Comparison of ENCODE assay signal across 15 cellular contexts in the genomic region with DNA sequence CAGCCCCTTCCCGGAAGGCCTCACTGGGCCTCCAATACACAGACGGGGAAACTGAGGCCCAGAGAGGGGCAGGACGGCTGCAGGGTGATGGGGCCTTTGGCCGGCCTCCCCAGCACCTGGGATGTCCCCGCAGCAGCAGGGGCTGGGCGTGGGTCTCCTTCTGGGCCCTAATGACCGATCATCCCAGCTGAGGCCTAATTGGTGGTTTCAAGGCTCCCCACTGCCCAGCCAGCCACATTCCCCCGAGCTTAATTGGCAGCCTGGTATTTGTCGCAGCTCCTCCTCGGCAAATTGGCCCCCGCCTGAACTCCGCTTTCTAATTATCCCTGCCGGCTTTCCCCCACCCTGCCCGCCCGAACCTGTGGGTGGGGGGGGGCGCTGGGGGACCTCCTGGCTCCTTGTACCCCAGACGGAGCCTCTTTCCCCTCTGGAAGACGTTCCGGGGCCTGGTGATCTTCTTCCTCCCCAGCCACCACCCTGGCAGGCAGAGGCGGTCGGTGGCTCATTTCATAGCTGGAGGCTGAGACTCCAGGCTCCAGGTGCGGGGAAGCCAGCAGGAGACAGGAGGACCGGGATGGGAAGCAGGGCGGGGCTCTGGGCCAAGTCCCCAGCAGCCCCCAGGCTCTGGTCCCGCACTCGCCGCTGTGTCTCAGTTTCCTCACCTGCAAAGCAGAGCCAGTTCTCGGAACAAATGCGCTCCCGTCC. TPM values are rescaled to one million over a fixed set of nuclear protein-coding genes. Genes with fewer than 3 reads are reported as not detected.
DNase-seq lines count a peak whose midpoint lies in the region; ATAC-seq and TF ChIP-seq lines count a peak whose summit lies in the region.
"Had no signal": no experiment of that assay in that cellular context is flagged by ENCODE, and none has a peak within 500 bp of the region (broad histone marks: within the 10 kb centered on the region; RNA-seq: fewer than 3 reads in every experiment).

No MANE protein-coding gene starts in this region.

- no peaks in the 10 kb centered on the region for H3K9me2 ChIP-seq in SK-N-SH

- H3K4me3 Mint-ChIP-seq in type B pancreatic cell: peak overlapping the region; percentile 52
- H3K4me3 Mint-ChIP-seq: activated naive CD4-positive, alpha-beta T cell treated with anti-CD3 and anti-CD28 coated beads, Interleukin-2, amount 10 ng/mL, durations not matched to agents 7 days and 5 days had no signal

- H3K79me2 ChIP-seq in SK-N-SH (ENCODE audit: insufficient read depth): no peaks in the 10 kb centered on the region

- DNase-seq in cardiac muscle cell (ENCODE audit: low read depth in 1 of 2, low spot score in 1 of 2) (peak; percentile 18 to 33), left ventricle myocardium superior (no peak), SK-N-SH (peak; percentile 82), iPS-NIHi7 (ENCODE audit: extremely low spot score) (peak; percentile 61), type B pancreatic cell (ENCODE audit: extremely low spot score, unreplicated experiment) (no peak), RPMI8226 (no peak), GDM1 (lab: John Stamatoyannopoulos, UW) (no peak)
- DNase-seq: activated naive CD4-positive, alpha-beta T cell treated with anti-CD3 and anti-CD28 coated beads, Interleukin-2, amount 10 ng/mL, durations not matched to agents 7 days and 5 days; DMS79 treated with DMSO at 0.1 percent for 48 hours; gastrocnemius medialis; NCI-H345 had no signal

- no peaks in the 10 kb centered on the region for H3K27me3 Mint-ChIP-seq in type B pancreatic cell
- H3K27me3 Mint-ChIP-seq: activated naive CD4-positive, alpha-beta T cell treated with anti-CD3 and anti-CD28 coated beads, Interleukin-2, amount 10 ng/mL, durations not matched to agents 7 days and 5 days had no signal

- no peak for TF ChIP-seq EP300 in SK-N-SH (IDR thresholded peaks at IDR 0.05; ENCODE audit: borderline replicate concordance in 1 of 2, low read depth in 1 of 2, low read length in 1 of 2)

- H3K36me3 ChIP-seq in cardiac muscle cell: no peaks in the 10 kb centered on the region
- peaks cover 0 to 2% of the 10 kb centered on the region in 2 experiments for H3K36me3 ChIP-seq in SK-N-SH (replicated peaks in 1 of 2; ENCODE audit: control insufficient read depth in 1 of 2, insufficient read depth in 2 of 2, low read length in 1 of 2)
- H3K36me3 ChIP-seq: gastrocnemius medialis had no signal

- no peak overlapping the region for H3K9ac ChIP-seq in SK-N-SH

- WGBS in SK-N-SH (ENCODE audit: low lambda C conversion rate): 32% methylated on average over 17 of the region's 30 CpGs

- no peak overlapping the region for H2AFZ ChIP-seq in SK-N-SH (ENCODE audit: low read depth)

- H3K27ac ChIP-seq in cardiac muscle cell (peak overlapping the region; percentile 91), SK-N-SH (ENCODE audit: low read depth in 2 of 2, low read length in 1 of 2) (peak overlapping the region in 1 of 2 experiments; percentile 67; a peak in 1 of 4 replicates)
- H3K27ac ChIP-seq: gastrocnemius medialis had no signal

- peaks cover 22% of the 10 kb centered on the region for H3K4me1 Mint-ChIP-seq in type B pancreatic cell (ENCODE audit: unreplicated experiment)

- H3K27ac Mint-ChIP-seq in type B pancreatic cell: peak overlapping the region; percentile 90
- H3K27ac Mint-ChIP-seq: activated naive CD4-positive, alpha-beta T cell treated with anti-CD3 and anti-CD28 coated beads, Interleukin-2, amount 10 ng/mL, durations not matched to agents 7 days and 5 days had no signal

- H3K27me3 ChIP-seq in cardiac muscle cell (no peaks in the 10 kb centered on the region), SK-N-SH (ENCODE audit: insufficient read depth) (no peaks in the 10 kb centered on the region)

- TF ChIP-seq RAD21 in SK-N-SH (IDR thresholded peaks at IDR 0.05; ENCODE audit: low read length): no peak

- no peak for TF ChIP-seq CTCF in cardiac muscle cell (IDR thresholded peaks at IDR 0.05; ENCODE audit: low read depth, low read length)
- TF ChIP-seq CTCF in SK-N-SH (IDR thresholded peaks at IDR 0.05): no peak
- TF ChIP-seq CTCF in type B pancreatic cell (conservative IDR thresholded peaks at IDR 0.05): no peak

- CTCF ChIA-PET in SK-N-SH (lab: Yijun Ruan, JAX): interaction anchor here (0.9 to 2.0 kb wide), 5 partner anchors 12 to 92 kb away, joined by 3 to 12 read pairs (median 3); a partner anchor contains a TSS

- no peak overlapping the region for H3K4me3 ChIP-seq in cardiac muscle cell
- H3K4me3 ChIP-seq in SK-N-SH (ENCODE audit: low read depth in 2 of 2, low read length in 1 of 2): no peak overlapping the region
- H3K4me3 ChIP-seq: gastrocnemius medialis had no signal

- H3K9me3 Mint-ChIP-seq in type B pancreatic cell: no peaks in the 10 kb centered on the region
- H3K9me3 Mint-ChIP-seq: activated naive CD4-positive, alpha-beta T cell treated with anti-CD3 and anti-CD28 coated beads, Interleukin-2, amount 10 ng/mL, durations not matched to agents 7 days and 5 days had no signal

- H3K36me3 Mint-ChIP-seq in type B pancreatic cell: peaks cover 7% of the 10 kb centered on the region

- H3F3A ChIP-seq in SK-N-SH (replicated peaks; ENCODE audit: insufficient read depth): no peaks in the 10 kb centered on the region

- H3K4me1 ChIP-seq in cardiac muscle cell (ENCODE audit: low read depth) (peaks cover 50% of the 10 kb centered on the region), SK-N-SH (ENCODE audit: control insufficient read depth in 1 of 2, insufficient read depth in 2 of 2, low read depth in 1 of 2, low read length in 1 of 2) (peaks cover 5 to 21% of the 10 kb centered on the region in 2 experiments; a peak in 2 of 4 replicates)
- H3K4me1 ChIP-seq: gastrocnemius medialis had no signal

- intact Hi-C loops in left ventricle myocardium superior (cut with micrococcal nuclease): no loop called here

- POLR2A ChIA-PET in SK-N-SH (lab: Yijun Ruan, JAX): no interaction called here

- ATAC-seq in left ventricle myocardium superior: no peak
- ATAC-seq in HG02840 (IDR thresholded peaks at IDR 0.05; ENCODE audit: low FRiP score, unreplicated experiment): no peak
- ATAC-seq: gastrocnemius medialis, left lobe of liver had no signal

- peaks cover 24% of the 10 kb centered on the region; the same call in 1 of the 2 replicates for H4K20me1 ChIP-seq in SK-N-SH (ENCODE audit: insufficient read depth)

- H3K9me3 ChIP-seq in cardiac muscle cell (ENCODE audit: low read depth): no peaks in the 10 kb centered on the region
- H3K9me3 ChIP-seq in SK-N-SH: no peaks in the 10 kb centered on the region
- H3K9me3 ChIP-seq: gastrocnemius medialis had no signal

- peak overlapping the region; percentile 37; the same call in 1 of the 2 replicates for H3K4me2 ChIP-seq in SK-N-SH

TF ChIP-seq in SK-N-SH, 30 proteins besides CTCF, POLR2A, EP300 and RAD21:
- TF ChIP-seq FOXJ3 (CRISPR knock-in tag; IDR thresholded peaks at IDR 0.05): no peak
- 0 out of 2 replicates have a peak, but pooled peaks have one; percentile 31 for TF ChIP-seq RCOR1 (IDR thresholded peaks at IDR 0.05; ENCODE audit: low read length)
TF ChIP-seq in SK-N-SH: peak in this region for 1.

RNA-seq across cellular contexts. Expression of a gene that starts 27.2 kb away (rescaled TPM):
- total RNA-seq in cardiac muscle cell (136 and 143 TPM in 2 replicates), left ventricle myocardium superior (20.4 TPM), type B pancreatic cell (ENCODE audit: low replicate concordance) (59.5 and 65.4 TPM in 2 replicates)
- polyA plus RNA-seq in cardiac muscle cell (241 and 262 TPM in 2 replicates), SK-N-SH (2012; rRNA removed) (47.9 and 51.5 TPM in 2 replicates)
- polyA plus RNA-seq in SK-N-SH (2012; cell fraction: cytosol; rRNA removed): 12.5 and 25.5 TPM in 2 replicates
- polyA plus RNA-seq in SK-N-SH (2012; cell fraction: nucleus; rRNA removed): 169 and 222 TPM in 2 replicates

RNA-seq across cellular contexts. Expression of a gene that starts 31.1 kb away (rescaled TPM):
- total RNA-seq in cardiac muscle cell (59.7 and 62.3 TPM in 2 replicates), left ventricle myocardium superior (5.7 TPM), type B pancreatic cell (ENCODE audit: low replicate concordance) (83.0 and 124 TPM in 2 replicates)
- polyA plus RNA-seq in cardiac muscle cell (39.1 and 48.7 TPM in 2 replicates), SK-N-SH (2012; rRNA removed) (4.4 and 8.6 TPM in 2 replicates)
- 1.4 and 3.3 TPM in 2 replicates for polyA plus RNA-seq in SK-N-SH (2012; cell fraction: cytosol; rRNA removed)
- polyA plus RNA-seq in SK-N-SH (2012; cell fraction: nucleus; rRNA removed): 14.1 and 16.6 TPM in 2 replicates

RNA-seq across cellular contexts. Expression of a gene that starts 39.8 kb away (rescaled TPM):
- total RNA-seq in cardiac muscle cell (0.46 and 1.2 TPM in 2 replicates), left ventricle myocardium superior (not detected), type B pancreatic cell (ENCODE audit: low replicate concordance) (1.2 and 2.2 TPM in 2 replicates)
- polyA plus RNA-seq in cardiac muscle cell (1.9 and 3.2 TPM in 2 replicates), SK-N-SH (2012; rRNA removed) (not detected in 2 replicates)
- 0.03 TPM in 1 of 2 replicates, not detected in the other for polyA plus RNA-seq in SK-N-SH (2012; cell fraction: cytosol; rRNA removed)
- polyA plus RNA-seq in SK-N-SH (2012; cell fraction: nucleus; rRNA removed): 0.04 TPM in 1 of 2 replicates, not detected in the other
- total RNA-seq: gastrocnemius medialis, left lobe of liver, M059J, RPMI7951 had no signal

RNA-seq across cellular contexts. Expression of a gene that starts 43.3 kb away (rescaled TPM):
- total RNA-seq in cardiac muscle cell (5.4 and 8.5 TPM in 2 replicates), left ventricle myocardium superior (not detected), type B pancreatic cell (ENCODE audit: low replicate concordance) (0.65 and 1.00 TPM in 2 replicates)
- polyA plus RNA-seq in cardiac muscle cell (3.0 and 4.9 TPM in 2 replicates), SK-N-SH (2012; rRNA removed) (1.5 and 1.8 TPM in 2 replicates)
- polyA plus RNA-seq in SK-N-SH (2012; cell fraction: cytosol; rRNA removed): 0.45 and 1.1 TPM in 2 replicates
- 4.6 and 5.1 TPM in 2 replicates for polyA plus RNA-seq in SK-N-SH (2012; cell fraction: nucleus; rRNA removed)
- total RNA-seq: gastrocnemius medialis, left lobe of liver, M059J had no signal

RNA-seq across cellular contexts. Expression of a gene that starts 43.9 kb away (rescaled TPM):
- 60.3 and 66.2 TPM in 2 replicates for total RNA-seq in cardiac muscle cell
- 82.1 and 86.7 TPM in 2 replicates for polyA plus RNA-seq in cardiac muscle cell
- total RNA-seq in left ventricle myocardium superior: 20.0 TPM
- polyA plus RNA-seq in SK-N-SH (2012; rRNA removed): 39.2 and 41.4 TPM in 2 replicates
- 19.6 and 30.3 TPM in 2 replicates for polyA plus RNA-seq in SK-N-SH (2012; cell fraction: cytosol; rRNA removed)
- 46.7 and 47.9 TPM in 2 replicates for polyA plus RNA-seq in SK-N-SH (2012; cell fraction: nucleus; rRNA removed)
- total RNA-seq in type B pancreatic cell (ENCODE audit: low replicate concordance): 48.8 and 56.7 TPM in 2 replicates

Comparison
In these comparisons a context has a peak if more than half of its experiments do, and no peak if none do; other contexts are left out.
1. DNase-seq: peak in cardiac muscle cell (2 of 2), SK-N-SH (single experiment) and iPS-NIHi7 (single experiment); none in left ventricle myocardium superior (single experiment), type B pancreatic cell (single experiment), RPMI8226 (single experiment) and GDM1 (single experiment).